Comparison of ENCODE assay signal across 8 cellular contexts in genomic region chr6:132813173-132813856, GRCh38. TPM values are rescaled to one million over a fixed set of nuclear protein-coding genes. Genes with fewer than 3 reads are reported as not detected.
A peak's percentile ranks its signal among the peaks of the same experiment; 100 is the strongest.
DNase-seq lines count a peak whose midpoint lies in the region; ATAC-seq and TF ChIP-seq lines count a peak whose summit lies in the region.

No MANE protein-coding gene starts in this region.

- H4K20me1 ChIP-seq in fibroblast of lung (ENCODE audit: control insufficient read depth, extremely low read depth, insufficient read depth, low read length), result no peaks in the 10 kb centered on the region

- peak overlapping the region; percentile 68 for H3K9ac ChIP-seq in fibroblast of lung (ENCODE audit: insufficient read depth, low read length)

- peaks cover 31% of the 10 kb centered on the region for H3K79me2 ChIP-seq in fibroblast of lung (ENCODE audit: control insufficient read depth, insufficient read depth, low read length)

- H3K4me3 ChIP-seq in fibroblast of lung (replicated peaks in 1 of 4; ENCODE audit: control extremely low read depth in 1 of 4, insufficient read depth in 1 of 4, low read depth in 3 of 4, low read length in 4 of 4) (peak overlapping the region; percentile 81 to 98 (median 85)), uterus (peak overlapping the region; percentile 61 to 94)

- intact Hi-C loops in uterus (cut with DNase I; ENCODE audit: low total_unique reads), result no loop called here

- H3K36me3 ChIP-seq in fibroblast of lung (ENCODE audit: control insufficient read depth, insufficient read depth, low read length) (peaks cover 11% of the 10 kb centered on the region), uterus (no peaks in the 10 kb centered on the region)

- H3K27ac Mint-ChIP-seq in activated T-cell treated with anti-CD3 and anti-CD28 coated beads, Interleukin-2, amount 50 U/mL, for 24 hours, result peak overlapping the region; percentile 99
- H3K27ac Mint-ChIP-seq in nephron, result peak overlapping the region; percentile 99 to 100 (median 100)

- H3K9me3 ChIP-seq in fibroblast of lung (ENCODE audit: control insufficient read depth, insufficient read depth, low read depth, low read length) (no peaks in the 10 kb centered on the region), uterus (no peaks in the 10 kb centered on the region)

- TF ChIP-seq CTCF in fibroblast of lung (conservative IDR thresholded peaks at IDR 0.05 in 1 of 2, IDR thresholded peaks at IDR 0.05 in 1 of 2; ENCODE audit: low read depth in 1 of 2, low read length in 2 of 2), result no peak
- TF ChIP-seq CTCF in nephron (IDR thresholded peaks at IDR 0.05; ENCODE audit: unreplicated experiment in 3 of 3), result no peak
- no peak for TF ChIP-seq CTCF in uterus (IDR thresholded peaks at IDR 0.05)

- peak; percentile 42 to 47 for ATAC-seq in activated CD4-positive, CD25-positive, alpha-beta regulatory T cell treated with anti-CD3 and anti-CD28 coated beads, Interleukin-2, amount 50 U/mL, for 24 hours
- peak; percentile 31 for ATAC-seq in HG02938 (IDR thresholded peaks at IDR 0.05; ENCODE audit: unreplicated experiment)

- H3K4me1 Mint-ChIP-seq in activated T-cell treated with anti-CD3 and anti-CD28 coated beads, Interleukin-2, amount 50 U/mL, for 24 hours (ENCODE audit: low read depth), result peaks cover 35% of the 10 kb centered on the region
- peaks cover 46% of the 10 kb centered on the region for H3K4me1 Mint-ChIP-seq in nephron

- no peaks in the 10 kb centered on the region for H3K9me3 Mint-ChIP-seq in activated T-cell treated with anti-CD3 and anti-CD28 coated beads, Interleukin-2, amount 50 U/mL, for 24 hours
- H3K9me3 Mint-ChIP-seq in nephron, result no peaks in the 10 kb centered on the region

- peak overlapping the region; percentile 87 for H3K27ac ChIP-seq in fibroblast of lung (ENCODE audit: insufficient read depth, low read length)
- peak overlapping the region; percentile 82 to 92 for H3K27ac ChIP-seq in uterus

- H2AFZ ChIP-seq in fibroblast of lung (ENCODE audit: low read length), result peak overlapping the region; percentile 86

- no peak for DNase-seq in activated CD4-positive, CD25-positive, alpha-beta regulatory T cell treated with anti-CD3 and anti-CD28 coated beads, Interleukin-2, amount 50 U/mL, for 72 hours
- peak; percentile 72 for DNase-seq in NCI-H69 (lab: John Stamatoyannopoulos, UW)
- peak; percentile 67 for DNase-seq in activated T-cell treated with anti-CD3 and anti-CD28 coated beads, Interleukin-2, amount 50 U/mL, for 24 hours
- DNase-seq in fibroblast of lung (ENCODE audit: low read depth in 2 of 2), result peak; percentile 40 to 68
- peak; percentile 21 to 25 for DNase-seq in uterus

- peak overlapping the region; percentile 99 for H3K4me2 ChIP-seq in fibroblast of lung (ENCODE audit: extremely low read depth, insufficient read depth, low read length)

- H3K27me3 Mint-ChIP-seq in activated T-cell treated with anti-CD3 and anti-CD28 coated beads, Interleukin-2, amount 50 U/mL, for 24 hours, result no peaks in the 10 kb centered on the region
- H3K27me3 Mint-ChIP-seq in nephron (ENCODE audit: low read depth), result no peaks in the 10 kb centered on the region

- peaks cover 3% of the 10 kb centered on the region for H3K27me3 ChIP-seq in fibroblast of lung (ENCODE audit: control insufficient read depth, insufficient read depth, low read length)
- no peaks in the 10 kb centered on the region for H3K27me3 ChIP-seq in uterus

- peak overlapping the region; percentile 99 for H3K4me3 Mint-ChIP-seq in activated T-cell treated with anti-CD3 and anti-CD28 coated beads, Interleukin-2, amount 50 U/mL, for 24 hours
- peak overlapping the region; percentile 98 to 99 (median 98) for H3K4me3 Mint-ChIP-seq in nephron

- TF ChIP-seq POLR2A in uterus (IDR thresholded peaks at IDR 0.05), result no peak

- H3K4me1 ChIP-seq in fibroblast of lung (ENCODE audit: control insufficient read depth, extremely low read depth, insufficient read depth, low read length) (peaks cover 5% of the 10 kb centered on the region), uterus (peaks cover 0 to 4% of the 10 kb centered on the region in 2 donors)

- H3K36me3 Mint-ChIP-seq in activated T-cell treated with anti-CD3 and anti-CD28 coated beads, Interleukin-2, amount 50 U/mL, for 24 hours (ENCODE audit: low read depth), result peaks cover 55% of the 10 kb centered on the region
- peaks cover 41% of the 10 kb centered on the region for H3K36me3 Mint-ChIP-seq in nephron (ENCODE audit: low read depth)

RNA-seq across cellular contexts. Expression of gene RPS12, which starts 1.1 kb away (rescaled TPM):
- total RNA-seq in fibroblast of lung, result 1,467 and 1,811 TPM in 2 replicates
- 3,327 and 3,609 TPM in 2 replicates for polyA plus RNA-seq in fibroblast of lung
- polyA plus RNA-seq in fibroblast of lung (2012), result 3,229 and 3,256 TPM in 2 replicates
- polyA minus RNA-seq in fibroblast of lung (ENCODE audit: low replicate concordance), result 1,163 and 1,270 TPM in 2 replicates
- total RNA-seq in uterus, result 1,000 to 10,000 TPM in 3 of 4 donors, 100 to 1,000 TPM in 1; 875 to 4,841 (median 1,355) TPM

RNA-seq across cellular contexts. Expression of gene SLC18B1, which starts 14.9 kb away (rescaled TPM):
- 7.2 and 8.1 TPM in 2 replicates for total RNA-seq in fibroblast of lung
- 4.9 and 5.9 TPM in 2 replicates for polyA plus RNA-seq in fibroblast of lung
- polyA plus RNA-seq in fibroblast of lung (2012), result 2.9 and 3.0 TPM in 2 replicates
- 1.4 TPM in 2 replicates for polyA minus RNA-seq in fibroblast of lung (ENCODE audit: low replicate concordance)
- total RNA-seq in uterus, result 10 to 100 TPM in 1 of 4 donors, 1 to 10 TPM in 2, under 1 TPM in 1; 0.51 to 38.7 (median 8.0) TPM

RNA-seq across cellular contexts. Expression of gene VNN2, which starts 55.6 kb away (rescaled TPM):
- total RNA-seq in fibroblast of lung, result under 0.01 and 0.33 TPM in 2 replicates
- polyA plus RNA-seq in fibroblast of lung, result 0.06 and 0.42 TPM in 2 replicates
- polyA plus RNA-seq in fibroblast of lung (2012), result 0.07 and 0.44 TPM in 2 replicates
- not detected in 2 replicates for polyA minus RNA-seq in fibroblast of lung (ENCODE audit: low replicate concordance)
- 10 to 100 TPM in 1 of 4 donors, 1 to 10 TPM in 3; 1.5 to 40.9 (median 2.7) TPM for total RNA-seq in uterus
